In genomic region chr6:107862383-107862782, GRCh38 we compare ENCODE assay signal across 21 cellular contexts. TPM values are rescaled to one million over a fixed set of nuclear protein-coding genes. Genes with fewer than 3 reads are reported as not detected.
DNase-seq lines count a peak whose midpoint lies in the region; ATAC-seq, FAIRE-seq and TF ChIP-seq lines count a peak whose summit lies in the region.
"Had no signal": no experiment of that assay in that cellular context is flagged by ENCODE, and none has a peak within 500 bp of the region (broad histone marks: within the 10 kb centered on the region; RNA-seq: fewer than 3 reads in every experiment).

No MANE protein-coding gene starts in this region.

- FAIRE-seq in HepG2 (lab: Jason Lieb, UNC): no peak
- FAIRE-seq: D721Med, G401.6, H54 had no signal

- H3K27me3 ChIP-seq in right lobe of liver (no peaks in the 10 kb centered on the region), HepG2 (ENCODE audit: control insufficient read depth in 1 of 2, insufficient read depth in 2 of 2, low read length in 2 of 2) (no peaks in the 10 kb centered on the region), kidney epithelial cell (ENCODE audit: control insufficient read depth, insufficient read depth, low read length) (no peaks in the 10 kb centered on the region), foreskin keratinocyte (peaks cover 3% of the 10 kb centered on the region)

- H3K27ac ChIP-seq in right lobe of liver: no peak overlapping the region
- no peak overlapping the region for H3K27ac ChIP-seq in HepG2 (ENCODE audit: extremely low read length, insufficient read depth, low read length)
- H3K27ac ChIP-seq in foreskin keratinocyte: no peak overlapping the region

- H3K4me3 ChIP-seq in right lobe of liver (no peak overlapping the region), HepG2 (replicated peaks in 1 of 3; ENCODE audit: insufficient read depth in 1 of 3, low read depth in 2 of 3, low read length in 3 of 3) (no peak overlapping the region), kidney epithelial cell (ENCODE audit: low read depth, low read length) (no peak overlapping the region)

- H3K4me1 ChIP-seq in right lobe of liver (no peaks in the 10 kb centered on the region), HepG2 (ENCODE audit: insufficient read depth, low read length) (no peaks in the 10 kb centered on the region), foreskin keratinocyte (no peaks in the 10 kb centered on the region)

- no TSS peak for BruUV-seq in HepG2 (replicated peaks; lab: Mats Ljungman, UMichigan)

- DNase-seq in right lobe of liver (peak in 1 of 3 donors; percentile 51), HepG2 (ENCODE audit: low spot score) (no peak), NCI-H2171 (lab: John Stamatoyannopoulos, UW) (peak; percentile 13), kidney epithelial cell (ENCODE audit: low read depth) (peak; percentile 37), foreskin keratinocyte (no peak), GM13976 (ENCODE audit: low spot score) (no peak)
- no peak for DNase-seq in stimulated activated CD4-positive, alpha-beta T cell treated with anti-CD3 and anti-CD28 coated beads, Interleukin-4, amount 100 ng/mL, for 4 hours
- DNase-seq: C1 segment of cervical spinal cord; CD8-positive, alpha-beta memory T cell; NCI-H1092; NCI-H146; NCI-H2081 treated with DMSO at 0.1 percent for 48 hours; NCI-H526; SIG-M5; T-cell had no signal

- H3K9me3 ChIP-seq in right lobe of liver (no peaks in the 10 kb centered on the region), HepG2 (ENCODE audit: low read length) (no peaks in the 10 kb centered on the region)

- TF ChIP-seq RAD21 in HepG2 (CRISPR knock-in tag; IDR thresholded peaks at IDR 0.05): no peak

- H3K4me2 ChIP-seq in HepG2 (ENCODE audit: low read depth, low read length): no peak overlapping the region

- CTCF ChIA-PET in HepG2 (lab: Yijun Ruan, JAX; ENCODE audit: low intra/inter-chr PET ratio, low total read pairs): no interaction called here

- TF ChIP-seq CTCF in right lobe of liver (IDR thresholded peaks at IDR 0.05) (no peak), HepG2 (CRISPR knock-in tag; IDR thresholded peaks at IDR 0.05) (no peak), kidney epithelial cell (IDR thresholded peaks at IDR 0.05; ENCODE audit: insufficient read depth, low read length, poor library complexity, severe bottlenecking) (no peak), foreskin keratinocyte (conservative IDR thresholded peaks at IDR 0.05) (no peak), GM13976 (IDR thresholded peaks at IDR 0.05; ENCODE audit: borderline replicate concordance, control extremely low read depth, extremely low read depth, insufficient read depth, missing control alignments) (no peak)

- intact Hi-C loops in right lobe of liver (cut with DNase I): no loop called here
- intact Hi-C loops in HepG2 (cut with micrococcal nuclease; ENCODE audit: unreplicated experiment): no loop called here

- H4K20me1 ChIP-seq in HepG2 (ENCODE audit: insufficient read depth, low read length): no peaks in the 10 kb centered on the region

- TF ChIP-seq POLR2A in right lobe of liver (IDR thresholded peaks at IDR 0.05) (no peak), HepG2 (IDR thresholded peaks at IDR 0.05; ENCODE audit: insufficient read depth in 1 of 2, low read depth in 2 of 2, low read length in 2 of 2) (no peak)

- H3K79me2 ChIP-seq in HepG2 (ENCODE audit: insufficient read depth, low read length): no peaks in the 10 kb centered on the region

- no peaks in the 10 kb centered on the region for H3K36me3 ChIP-seq in right lobe of liver
- no peaks in the 10 kb centered on the region; a peak in 1 of 5 replicates for H3K36me3 ChIP-seq in HepG2 (replicated peaks in 1 of 2; ENCODE audit: control insufficient read depth in 1 of 2, insufficient read depth in 2 of 2, low read length in 2 of 2)
- H3K36me3 ChIP-seq in kidney epithelial cell (ENCODE audit: control insufficient read depth, insufficient read depth, low read length): no peaks in the 10 kb centered on the region

- TF ChIP-seq EP300 in HepG2 (IDR thresholded peaks at IDR 0.05; ENCODE audit: low read depth in 2 of 2, low read length in 2 of 2) (no peak), HepG2 (CRISPR knock-in tag; IDR thresholded peaks at IDR 0.05; ENCODE audit: borderline replicate concordance) (no peak)

- H3K9ac ChIP-seq in HepG2 (ENCODE audit: insufficient read depth, low read depth, low read length): no peak overlapping the region

- in situ Hi-C loops in HepG2 (cut with HindIII; ENCODE audit: extremely low pct_ligation_motif_present, low pct_unique_long_range_greater_than_20kb): no loop called here
- in situ Hi-C loops in GM13976 (cut with MboI; ENCODE audit: low sequenced_read_pairs, unreplicated experiment): no loop called here

- no peak overlapping the region for H2AFZ ChIP-seq in HepG2 (ENCODE audit: low read length)

- POLR2A ChIA-PET in HepG2 (lab: Yijun Ruan, JAX): no interaction called here

- peak in 3 of 4 donors; percentile 38 to 75 (median 43) for ATAC-seq in right lobe of liver
- ATAC-seq in HepG2: no peak
- ATAC-seq in foreskin keratinocyte: no peak
- ATAC-seq: SK-N-SH treated with all-trans-retinoic acid at 6 μM for 48 hours, T-cell had no signal

TF ChIP-seq in HepG2, 621 proteins besides CTCF, POLR2A, EP300 and RAD21:
- no peak for TF ChIP-seq ZNF557 (CRISPR knock-in tag; IDR thresholded peaks at IDR 0.05)
TF ChIP-seq in HepG2: peak in this region for 0.

RNA-seq across cellular contexts. Expression of gene SCML4, which starts 38.3 kb away (rescaled TPM):
- total RNA-seq in right lobe of liver (1 to 10 TPM; 1.0 to 4.9 (median 1.5) TPM), HepG2 (2016; rRNA removed; fragmentation: Illumina TruSeq; extraction: Trizol) (not detected in 2 replicates), kidney epithelial cell (not detected in 2 replicates), foreskin keratinocyte (not detected in 2 replicates)
- not detected in 2 replicates for total RNA-seq in HepG2 (2016; cell fraction: cytosol; rRNA removed; fragmentation: Illumina TruSeq; extraction: Trizol; ENCODE audit: low read depth)
- not detected in 2 replicates for total RNA-seq in HepG2 (2016; cell fraction: insoluble cytoplasmic fraction; rRNA removed; fragmentation: Illumina TruSeq; extraction: Trizol)
- total RNA-seq in HepG2 (2016; cell fraction: membrane; rRNA removed; fragmentation: Illumina TruSeq; extraction: Trizol): not detected in 2 replicates
- total RNA-seq in HepG2 (2016; cell fraction: nucleus; rRNA removed; fragmentation: Illumina TruSeq; extraction: Trizol): not detected in 2 replicates
- polyA plus RNA-seq in HepG2 (2011; rRNA removed) (0.05 TPM in 1 of 2 replicates, not detected in the other), foreskin keratinocyte (not detected in 2 replicates)
- 0.04 TPM in 1 of 2 replicates, not detected in the other for polyA plus RNA-seq in HepG2 (2011; cell fraction: cytosol; rRNA removed)
- polyA plus RNA-seq in HepG2 (2011; cell fraction: nucleus; rRNA removed): 0.05 and 0.11 TPM in 2 replicates
- 0.89 TPM in 1 of 2 replicates, not detected in the other for polyA plus RNA-seq in HepG2 (2012)
- polyA plus RNA-seq in HepG2 (2016; cell fraction: cytosol; fragmentation: Illumina TruSeq; extraction: Trizol; ENCODE audit: low read depth): not detected in 2 replicates
- not detected in 2 replicates for polyA plus RNA-seq in HepG2 (2016; cell fraction: insoluble cytoplasmic fraction; fragmentation: Illumina TruSeq; extraction: Trizol; ENCODE audit: low read depth)
- polyA plus RNA-seq in HepG2 (2016; cell fraction: membrane; fragmentation: Illumina TruSeq; extraction: Trizol; ENCODE audit: low read depth): not detected in 2 replicates
- not detected in 2 replicates for polyA plus RNA-seq in HepG2 (2016; cell fraction: nucleus; fragmentation: Illumina TruSeq; extraction: Trizol; ENCODE audit: insufficient read depth, low read depth)
- not detected in 2 replicates for polyA minus RNA-seq in HepG2 (2011; rRNA and poly(A)+ RNA removed; ENCODE audit: low replicate concordance)
- not detected in 2 replicates for polyA minus RNA-seq in HepG2 (2011; cell fraction: cytosol; rRNA and poly(A)+ RNA removed)
- 0.13 and 0.37 TPM in 2 replicates for polyA minus RNA-seq in HepG2 (2011; cell fraction: nucleus; rRNA and poly(A)+ RNA removed)
- total RNA-seq: A673, MCF 10A had no signal

Comparison
In these comparisons a context has a peak if more than half of its experiments do, and no peak if none do; other contexts are left out.
1. ATAC-seq: peak in right lobe of liver (3 of 4); none in HepG2 (single experiment) and foreskin keratinocyte (single experiment).
2. DNase-seq: peak in NCI-H2171 (single experiment) and kidney epithelial cell (single experiment); none in HepG2 (single experiment), foreskin keratinocyte (0 of 2), GM13976 (single experiment) and stimulated activated CD4-positive, alpha-beta T cell treated with anti-CD3 and anti-CD28 coated beads, Interleukin-4, amount 100 ng/mL, for 4 hours (0 of 2).